In genomic region chr11:6962141-6962540, GRCh38 we compare ENCODE assay signal across 26 cellular contexts. TPM values are rescaled to one million over a fixed set of nuclear protein-coding genes. Genes with fewer than 3 reads are reported as not detected.
"Had no signal": no experiment of that assay in that cellular context is flagged by ENCODE, and none has a peak within 500 bp of the region (broad histone marks: within the 10 kb centered on the region; RNA-seq: fewer than 3 reads in every experiment).

No MANE protein-coding gene starts in this region.

- H3K27ac ChIP-seq: adrenal gland, ascending aorta, gastrocnemius medialis, parathyroid adenoma, upper lobe of right lung had no signal

- FAIRE-seq: colon had no signal

- H3K9ac ChIP-seq: parathyroid adenoma had no signal

- H3K79me2 ChIP-seq: parathyroid adenoma had no signal

- H3K27me3 ChIP-seq: adrenal gland, ascending aorta, gastrocnemius medialis, upper lobe of right lung had no signal

- H2AFZ ChIP-seq: parathyroid adenoma had no signal

- H3K4me1 ChIP-seq: adrenal gland, ascending aorta, gastrocnemius medialis, parathyroid adenoma, upper lobe of right lung had no signal

- H3K36me3 ChIP-seq: adrenal gland, ascending aorta, gastrocnemius medialis, upper lobe of right lung had no signal

- DNase-seq: activated naive CD4-positive, alpha-beta T cell; activated T-cell treated with anti-CD3 and anti-CD28 coated beads, Interleukin-2, amount 50 U/mL, for 1 hour; adrenal gland; effector memory CD4-positive, alpha-beta T cell; gastrocnemius medialis; hippocampal formation; islet precursor cell; left cardiac atrium; nephron progenitor cell; nucleus accumbens; right cardiac atrium; stimulated activated CD4-positive, alpha-beta T cell treated with anti-CD3 and anti-CD28 coated beads, Interleukin-4, amount 100 ng/mL, for 24 hours; stimulated activated naive CD8-positive, alpha-beta T cell treated with anti-CD3 and anti-CD28 coated beads, Interleukin-15, Interleukin-2, amounts not matched to agents 100 U/mL and 50 U/mL, for 24 hours; T1000; upper lobe of right lung had no signal

- ATAC-seq: gastrocnemius medialis; left cardiac atrium; right cardiac atrium; stimulated activated naive CD8-positive, alpha-beta T cell treated with anti-CD3 and anti-CD28 coated beads, Interleukin-15, Interleukin-2, amounts not matched to agents 100 U/mL and 50 U/mL, for 24 hours; upper lobe of right lung; WTC11 had no signal

- H3K4me3 ChIP-seq: adrenal gland, ascending aorta, gastrocnemius medialis, upper lobe of right lung had no signal

- H3K9me3 ChIP-seq: adrenal gland, gastrocnemius medialis, upper lobe of right lung had no signal

RNA-seq across cellular contexts. Expression of gene ZNF215, which starts 35.9 kb away (rescaled TPM):
- total RNA-seq: ascending aorta had no signal

RNA-seq across cellular contexts. Expression of gene OR2D3, which starts 41.3 kb away (rescaled TPM):
- total RNA-seq: adrenal gland, ascending aorta, dermis microvascular lymphatic vessel endothelial cell, gastrocnemius medialis, left cardiac atrium, liver, mononuclear cell, pulmonary artery endothelial cell, right cardiac atrium, subcutaneous adipose tissue, upper lobe of right lung, WTC11 had no signal
- polyA plus RNA-seq: adrenal gland, esophagus, liver, right cardiac atrium, thymus had no signal

RNA-seq across cellular contexts. Expression of gene ZNF214, which starts 58.0 kb away (rescaled TPM):
- total RNA-seq: ascending aorta, mononuclear cell had no signal

RNA-seq across cellular contexts. Expression of gene NLRP14, which starts 58.1 kb away (rescaled TPM):
- total RNA-seq: ascending aorta, gastrocnemius medialis, left cardiac atrium, upper lobe of right lung had no signal
